Comparison of ENCODE assay signal across 1 cellular context in genomic region chr10:72320676-72321247, GRCh38.
TF ChIP-seq lines count a peak whose summit lies in the region.

No MANE protein-coding gene starts in this region.

TF ChIP-seq in GM23338, 12 proteins besides CTCF, POLR2A, EP300 and RAD21 (continued from another document):
- TF ChIP-seq ZNF462 (CRISPR knock-in tag; IDR thresholded peaks at IDR 0.05): 0 out of 2 replicates have a peak, but pooled peaks have one; percentile 27
- no peak for TF ChIP-seq NANOG (IDR thresholded peaks at IDR 0.05; ENCODE audit: borderline replicate concordance)
- no peak for TF ChIP-seq EZH2 (IDR thresholded peaks at IDR 0.05; ENCODE audit: low read depth, unreplicated experiment)
- no peak for TF ChIP-seq EZH2phosphoT487 (IDR thresholded peaks at IDR 0.05; ENCODE audit: unreplicated experiment)
- no peak for TF ChIP-seq JUNB (IDR thresholded peaks at IDR 0.05; ENCODE audit: unreplicated experiment)
- TF ChIP-seq, protein P1, sequence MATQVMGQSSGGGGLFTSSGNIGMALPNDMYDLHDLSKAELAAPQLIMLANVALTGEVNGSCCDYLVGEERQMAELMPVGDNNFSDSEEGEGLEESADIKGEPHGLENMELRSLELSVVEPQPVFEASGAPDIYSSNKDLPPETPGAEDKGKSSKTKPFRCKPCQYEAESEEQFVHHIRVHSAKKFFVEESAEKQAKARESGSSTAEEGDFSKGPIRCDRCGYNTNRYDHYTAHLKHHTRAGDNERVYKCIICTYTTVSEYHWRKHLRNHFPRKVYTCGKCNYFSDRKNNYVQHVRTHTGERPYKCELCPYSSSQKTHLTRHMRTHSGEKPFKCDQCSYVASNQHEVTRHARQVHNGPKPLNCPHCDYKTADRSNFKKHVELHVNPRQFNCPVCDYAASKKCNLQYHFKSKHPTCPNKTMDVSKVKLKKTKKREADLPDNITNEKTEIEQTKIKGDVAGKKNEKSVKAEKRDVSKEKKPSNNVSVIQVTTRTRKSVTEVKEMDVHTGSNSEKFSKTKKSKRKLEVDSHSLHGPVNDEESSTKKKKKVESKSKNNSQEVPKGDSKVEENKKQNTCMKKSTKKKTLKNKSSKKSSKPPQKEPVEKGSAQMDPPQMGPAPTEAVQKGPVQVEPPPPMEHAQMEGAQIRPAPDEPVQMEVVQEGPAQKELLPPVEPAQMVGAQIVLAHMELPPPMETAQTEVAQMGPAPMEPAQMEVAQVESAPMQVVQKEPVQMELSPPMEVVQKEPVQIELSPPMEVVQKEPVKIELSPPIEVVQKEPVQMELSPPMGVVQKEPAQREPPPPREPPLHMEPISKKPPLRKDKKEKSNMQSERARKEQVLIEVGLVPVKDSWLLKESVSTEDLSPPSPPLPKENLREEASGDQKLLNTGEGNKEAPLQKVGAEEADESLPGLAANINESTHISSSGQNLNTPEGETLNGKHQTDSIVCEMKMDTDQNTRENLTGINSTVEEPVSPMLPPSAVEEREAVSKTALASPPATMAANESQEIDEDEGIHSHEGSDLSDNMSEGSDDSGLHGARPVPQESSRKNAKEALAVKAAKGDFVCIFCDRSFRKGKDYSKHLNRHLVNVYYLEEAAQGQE (IDR thresholded peaks at IDR 0.05; ENCODE audit: unreplicated experiment): no peak
- no peak for TF ChIP-seq ETS1 (IDR thresholded peaks at IDR 0.05)
- TF ChIP-seq ZNF114 (CRISPR knock-in tag; IDR thresholded peaks at IDR 0.05): no peak
- TF ChIP-seq STAT1 (IDR thresholded peaks at IDR 0.05; ENCODE audit: unreplicated experiment): no peak
